In genomic region chr18:3051718-3052410, GRCh38 we compare ENCODE assay signal across 1 cellular context.
TF ChIP-seq lines count a peak whose summit lies in the region.

No MANE protein-coding gene starts in this region.

TF ChIP-seq in GM23338, 12 proteins besides CTCF, POLR2A, EP300 and RAD21 (continued from another document):
- TF ChIP-seq REST (IDR thresholded peaks at IDR 0.05; ENCODE audit: unreplicated experiment) (no peak), JUNB (IDR thresholded peaks at IDR 0.05; ENCODE audit: unreplicated experiment) (no peak)
TF ChIP-seq in GM23338: peak in this region for 0.
